In the genomic region with DNA sequence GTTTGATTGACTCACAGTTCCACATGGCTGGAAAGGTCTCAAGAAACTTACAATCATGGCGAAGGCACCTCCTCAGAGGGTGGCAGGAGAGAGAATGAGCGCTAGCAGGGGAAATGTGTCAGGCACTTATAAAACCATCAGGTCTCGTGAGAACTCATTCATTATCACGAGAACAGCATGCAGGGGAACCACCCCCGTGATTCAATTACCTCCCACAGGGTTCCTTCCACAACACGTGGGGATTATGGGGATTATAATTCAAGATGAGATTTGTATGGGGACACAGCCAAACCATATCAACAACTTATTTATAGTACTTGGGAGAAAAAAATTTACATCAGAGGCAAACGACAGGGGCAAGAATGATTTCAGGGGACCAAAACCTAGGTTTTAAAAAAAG, we compare ENCODE assay signal across 24 cellular contexts. TPM values are rescaled to one million over a fixed set of nuclear protein-coding genes. Genes with fewer than 3 reads are reported as not detected.
DNase-seq lines count a peak whose midpoint lies in the region; ATAC-seq and TF ChIP-seq lines count a peak whose summit lies in the region.
"Had no signal": no experiment of that assay in that cellular context is flagged by ENCODE, and none has a peak within 500 bp of the region (broad histone marks: within the 10 kb centered on the region; RNA-seq: fewer than 3 reads in every experiment).

No MANE protein-coding gene starts in this region.

- in situ Hi-C loops in gastrocnemius medialis (cut with MboI; ENCODE audit: low sequenced_read_pairs in 4 of 4): no loop called here

- DNase-seq in NCI-H345 (lab: John Stamatoyannopoulos, UW): peak; percentile 18
- DNase-seq in NCI-H345 treated with DMSO at 0.1 percent for 48 hours (lab: John Stamatoyannopoulos, UW; ENCODE audit: unreplicated experiment): no peak
- peak; percentile 77 for DNase-seq in NCI-H69 (lab: John Stamatoyannopoulos, UW)
- no peak for DNase-seq in esophagus muscularis mucosa (ENCODE audit: extremely low spot score)
- DNase-seq in gastrocnemius medialis: no peak
- DNase-seq in stimulated activated CD4-positive, alpha-beta T cell treated with anti-CD3 and anti-CD28 coated beads, Interleukin-15, amount 100 ng/mL, for 24 hours: no peak
- DNase-seq in HUDEP-2 (lab: John Stamatoyannopoulos, UW; ENCODE audit: unreplicated experiment in 76 of 76): no peak
- no peak for DNase-seq in activated CD8-positive, alpha-beta memory T cell treated with anti-CD3 and anti-CD28 coated beads for 24 hours
- DNase-seq: 8988T; activated CD4-positive, alpha-beta T cell treated with anti-CD3 and anti-CD28 coated beads, Interleukin-2, amount 50 U/mL, for 48 hours; activated naive CD4-positive, alpha-beta T cell treated with Interleukin-2 at 50 U/mL for 16 hours; activated T-cell treated with anti-CD3 and anti-CD28 coated beads, Interleukin-2, amount 50 U/mL, for 1 hour; DMS79; GM23248; left colon; NCI-H1436 treated with DMSO at 0.1 percent for 48 hours; NCI-H2171; ovary; stimulated activated CD8-positive, alpha-beta memory T cell treated with anti-CD3 and anti-CD28 coated beads, Interleukin-4, amount 100 ng/mL, for 48 hours had no signal

- H3K4me1 ChIP-seq in esophagus muscularis mucosa: peaks cover 24 to 57% (median 44%) of the 10 kb centered on the region in 4 donors
- H3K4me1 ChIP-seq in gastrocnemius medialis: peaks cover 17 to 36% of the 10 kb centered on the region in 2 donors

- TF ChIP-seq EP300 in esophagus muscularis mucosa (IDR thresholded peaks at IDR 0.05): no peak

- TF ChIP-seq CTCF in esophagus muscularis mucosa (IDR thresholded peaks at IDR 0.05): no peak
- no peak for TF ChIP-seq CTCF in gastrocnemius medialis (IDR thresholded peaks at IDR 0.05 in 4 of 5, conservative IDR thresholded peaks at IDR 0.05 in 1 of 5)

- H3K27ac ChIP-seq in esophagus muscularis mucosa (replicated peaks in 1 of 4) (peak overlapping the region; percentile 89 to 98 (median 94)), gastrocnemius medialis (peak overlapping the region; percentile 88 to 98 (median 96))
- H3K27ac ChIP-seq: C4-2B, GM23248, thoracic aorta had no signal

- intact Hi-C loops in esophagus muscularis mucosa (cut with DNase I): no loop called here
- intact Hi-C loops in gastrocnemius medialis (cut with DNase I; ENCODE audit: low total_unique reads): no loop called here

- WGBS in esophagus muscularis mucosa: 52% methylated on average over 7 of the region's 7 CpGs

- ATAC-seq in gastrocnemius medialis: no peak
- ATAC-seq: left colon had no signal

- H3K4me3 ChIP-seq in esophagus muscularis mucosa: no peak overlapping the region
- H3K4me3 ChIP-seq in gastrocnemius medialis: no peak overlapping the region
- H3K4me3 ChIP-seq: ascending aorta, GM23248, smooth muscle cell, thoracic aorta had no signal

- H3K9me3 ChIP-seq in esophagus muscularis mucosa: no peaks in the 10 kb centered on the region
- no peaks in the 10 kb centered on the region for H3K9me3 ChIP-seq in gastrocnemius medialis
- H3K9me3 ChIP-seq: ascending aorta, ovary, thoracic aorta had no signal

- H3K27me3 ChIP-seq in esophagus muscularis mucosa: no peaks in the 10 kb centered on the region
- H3K27me3 ChIP-seq in gastrocnemius medialis: no peaks in the 10 kb centered on the region
- H3K27me3 ChIP-seq: ascending aorta, ovary had no signal

- H3K36me3 ChIP-seq in esophagus muscularis mucosa: peaks cover 0 to 4% (median 0%) of the 10 kb centered on the region in 4 donors
- no peaks in the 10 kb centered on the region for H3K36me3 ChIP-seq in gastrocnemius medialis
- H3K36me3 ChIP-seq: ascending aorta, ovary, thoracic aorta had no signal

- TF ChIP-seq POLR2A in esophagus muscularis mucosa (IDR thresholded peaks at IDR 0.05; ENCODE audit: low read depth) (no peak), gastrocnemius medialis (IDR thresholded peaks at IDR 0.05) (no peak)

RNA-seq across cellular contexts. Expression of gene ME3, which starts 3.0 kb away (rescaled TPM):
- total RNA-seq in esophagus muscularis mucosa: 10 to 100 TPM; 20.4 to 50.1 (median 26.2) TPM
- total RNA-seq in gastrocnemius medialis: 10 to 100 TPM in 3 of 4 donors, 1 to 10 TPM in 1; 4.2 to 17.0 (median 15.7) TPM
- total RNA-seq: MCF 10A had no signal

Comparison
In these comparisons a context has a peak if more than half of its experiments do, and no peak if none do; other contexts are left out.
1. DNase-seq: peak in NCI-H345 (single experiment) and NCI-H69 (single experiment); none in NCI-H345 treated with DMSO at 0.1 percent for 48 hours (single experiment), esophagus muscularis mucosa (single experiment), gastrocnemius medialis (0 of 2), stimulated activated CD4-positive, alpha-beta T cell treated with anti-CD3 and anti-CD28 coated beads, Interleukin-15, amount 100 ng/mL, for 24 hours (single experiment), HUDEP-2 (0 of 76) and activated CD8-positive, alpha-beta memory T cell treated with anti-CD3 and anti-CD28 coated beads for 24 hours (single experiment).